ENCODE assay signal across 27 cellular contexts in the genomic region with DNA sequence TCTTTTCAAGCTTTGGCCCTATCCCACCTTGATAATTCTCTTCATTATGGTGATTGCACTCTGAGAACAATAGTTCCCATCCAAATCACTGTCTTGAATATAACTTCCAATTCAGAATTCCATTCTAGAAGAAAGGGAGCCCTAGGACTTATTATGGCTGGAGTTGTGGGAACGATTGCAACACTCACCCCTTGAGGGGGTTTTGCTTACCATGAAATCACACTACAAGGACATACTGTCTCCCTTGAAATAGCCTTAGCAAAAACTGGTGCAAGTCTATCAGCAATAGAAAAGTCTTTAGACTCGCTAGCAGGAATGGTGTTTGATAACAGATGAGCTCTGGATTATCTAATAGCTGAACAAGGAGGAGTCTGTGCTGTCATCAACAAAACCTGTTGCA.
"Had no signal": no experiment of that assay in that cellular context is flagged by ENCODE, and none has a peak within 500 bp of the region (broad histone marks: within the 10 kb centered on the region; RNA-seq: fewer than 3 reads in every experiment).

No MANE protein-coding gene starts in this region.

- H3K9me3 Mint-ChIP-seq: immature natural killer cell; natural killer cell; neural progenitor cell; stimulated activated naive B cell treated with anti-CD40 and anti-IgM and Interleukin-4, amounts not matched to agents 10 μg/mL and 1 μg/mL and 100 μg/mL, for 72 hours had no signal

- H3K27ac Mint-ChIP-seq: immature natural killer cell; mesothelial cell of epicardium; naive B cell; natural killer cell; nephron progenitor cell; neural progenitor cell; stimulated activated naive B cell treated with anti-CD40 and anti-IgM and Interleukin-4, amounts not matched to agents 10 μg/mL and 1 μg/mL and 100 μg/mL, for 72 hours had no signal

- H3K9ac ChIP-seq: neural progenitor cell, parathyroid adenoma had no signal

- H3K4me1 ChIP-seq: left ventricle myocardium inferior, neural progenitor cell, parathyroid adenoma, psoas muscle, right atrium auricular region, right lobe of liver, stomach, testis, thyroid gland, uterus had no signal

- H3K27ac ChIP-seq: left ventricle myocardium inferior, neural progenitor cell, neutrophil, parathyroid adenoma, psoas muscle, right atrium auricular region, right lobe of liver, skin epidermis, stomach, testis, thyroid gland, uterus had no signal

- H3K4me1 Mint-ChIP-seq: immature natural killer cell, mesothelial cell of epicardium, natural killer cell, nephron progenitor cell, neural progenitor cell had no signal

- H3K27me3 ChIP-seq: neural progenitor cell, neutrophil, right atrium auricular region, right lobe of liver, stomach, testis, thyroid gland, uterus had no signal

- H3K36me3 ChIP-seq: left ventricle myocardium inferior, neural progenitor cell, neutrophil, right atrium auricular region, right lobe of liver, stomach, thyroid gland, uterus had no signal

- H3K9me3 ChIP-seq: neutrophil, psoas muscle, right atrium auricular region, right lobe of liver, stomach, testis, thyroid gland, uterus had no signal

- H3K4me3 Mint-ChIP-seq: immature natural killer cell; mesothelial cell of epicardium; naive B cell; natural killer cell; nephron progenitor cell; neural progenitor cell; stimulated activated naive B cell treated with anti-CD40 and anti-IgM and Interleukin-4, amounts not matched to agents 10 μg/mL and 1 μg/mL and 100 μg/mL, for 72 hours had no signal

- H3K36me3 Mint-ChIP-seq: immature natural killer cell, mesothelial cell of epicardium, naive B cell, natural killer cell, neural progenitor cell had no signal

- DNase-seq: hypothalamus; immature natural killer cell; islet precursor cell; left ventricle myocardium inferior; naive B cell; natural killer cell; nephron progenitor cell; occipital lobe; psoas muscle; right lobe of liver; stimulated activated CD4-positive, alpha-beta T cell treated with anti-CD3 and anti-CD28 coated beads, Interleukin-12 subunit alpha, Interleukin-12 subunit beta, amount 100 ng/mL, for 4 hours; stimulated activated CD4-positive, alpha-beta T cell treated with anti-CD3 and anti-CD28 coated beads, Interleukin-15, amount 100 ng/mL, for 24 hours; stimulated activated CD4-positive, alpha-beta T cell treated with anti-CD3 and anti-CD28 coated beads, Interleukin-2, amount 100 ng/mL, for 24 hours; stimulated activated CD4-positive, alpha-beta T cell treated with anti-CD3 and anti-CD28 coated beads, Interleukin-4, amount 100 ng/mL, for 1 hour; stimulated activated naive B cell treated with anti-CD40 and anti-IgM and Interleukin-4, amounts not matched to agents 10 μg/mL and 1 μg/mL and 100 μg/mL, for 72 hours; stimulated activated naive CD8-positive, alpha-beta T cell treated with anti-CD3 and anti-CD28 coated beads, Interleukin-15, Interleukin-2, amounts not matched to agents 100 U/mL and 50 U/mL, for 24 hours; stomach; testis; thyroid gland; uterus had no signal

- H3K4me3 ChIP-seq: left ventricle myocardium inferior, lung, neural progenitor cell, psoas muscle, right atrium auricular region, right lobe of liver, skin epidermis, stomach, testis, thyroid gland, uterus had no signal
